1 cellular context compared by ENCODE assay signal in genomic region chr12:49887536-49888401, GRCh38.
TF ChIP-seq lines count a peak whose summit lies in the region.

No MANE protein-coding gene starts in this region.

TF ChIP-seq in H1, 55 proteins besides CTCF, POLR2A, EP300 and RAD21:
- TF ChIP-seq KDM5A (IDR thresholded peaks at IDR 0.05; ENCODE audit: low read length) = no peak
- TF ChIP-seq GTF2F1 (IDR thresholded peaks at IDR 0.05; ENCODE audit: borderline replicate concordance, low read depth, low read length) = no peak
- no peak for TF ChIP-seq KDM4A (IDR thresholded peaks at IDR 0.05; ENCODE audit: low read depth, low read length, severe bottlenecking)
- TF ChIP-seq, protein P1, sequence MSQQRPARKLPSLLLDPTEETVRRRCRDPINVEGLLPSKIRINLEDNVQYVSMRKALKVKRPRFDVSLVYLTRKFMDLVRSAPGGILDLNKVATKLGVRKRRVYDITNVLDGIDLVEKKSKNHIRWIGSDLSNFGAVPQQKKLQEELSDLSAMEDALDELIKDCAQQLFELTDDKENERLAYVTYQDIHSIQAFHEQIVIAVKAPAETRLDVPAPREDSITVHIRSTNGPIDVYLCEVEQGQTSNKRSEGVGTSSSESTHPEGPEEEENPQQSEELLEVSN (IDR thresholded peaks at IDR 0.05) = no peak
- no peak for TF ChIP-seq CTBP2 (IDR thresholded peaks at IDR 0.05; ENCODE audit: borderline replicate concordance, insufficient read depth, insufficient read length, low read length)
- TF ChIP-seq EGR1 (IDR thresholded peaks at IDR 0.05; ENCODE audit: borderline replicate concordance, low read depth, low read length) = no peak
- TF ChIP-seq, protein P2, sequence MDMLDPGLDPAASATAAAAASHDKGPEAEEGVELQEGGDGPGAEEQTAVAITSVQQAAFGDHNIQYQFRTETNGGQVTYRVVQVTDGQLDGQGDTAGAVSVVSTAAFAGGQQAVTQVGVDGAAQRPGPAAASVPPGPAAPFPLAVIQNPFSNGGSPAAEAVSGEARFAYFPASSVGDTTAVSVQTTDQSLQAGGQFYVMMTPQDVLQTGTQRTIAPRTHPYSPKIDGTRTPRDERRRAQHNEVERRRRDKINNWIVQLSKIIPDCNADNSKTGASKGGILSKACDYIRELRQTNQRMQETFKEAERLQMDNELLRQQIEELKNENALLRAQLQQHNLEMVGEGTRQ (IDR thresholded peaks at IDR 0.05; ENCODE audit: low read length) = no peak
TF ChIP-seq in H1: peak in this region for 0.
